ENCODE assay signal across 8 cellular contexts in genomic region chr4:88697588-88698329, GRCh38. TPM values are rescaled to one million over a fixed set of nuclear protein-coding genes. Genes with fewer than 3 reads are reported as not detected.
DNase-seq lines count a peak whose midpoint lies in the region; ATAC-seq and TF ChIP-seq lines count a peak whose summit lies in the region.

Gene NAP1L5, minus strand, starts transcription at chr4:88697829. Its CDS starts 75 bp downstream, at chr4:88697754.

- peak; percentile 75 for DNase-seq in RPMI7951 (ENCODE audit: low read depth)
- peak; percentile 69 for DNase-seq in activated naive CD4-positive, alpha-beta T cell treated with Interleukin-2 at 50 U/mL for 16 hours
- peak; percentile 65 for DNase-seq in globus pallidus (ENCODE audit: low spot score)
- peak; percentile 87 for DNase-seq in osteoblast (ENCODE audit: insufficient read length, low spot score, missing footprints)
- DNase-seq in thyroid gland, result peak; percentile 61 to 62

- H3K4me3 ChIP-seq in ACC112 (ENCODE audit: low read depth, low read length), result peak within 1 kb of the TSS; percentile 80
- H3K4me3 ChIP-seq in osteoblast (ENCODE audit: insufficient read depth, low read length), result peak within 1 kb of the TSS; percentile 85
- peak within 1 kb of the TSS; percentile 10 to 52 (median 16) for H3K4me3 ChIP-seq in thyroid gland (replicated peaks in 1 of 3)

- H2AFZ ChIP-seq in ACC112 (ENCODE audit: low read length, unreplicated experiment), result no peak within 1 kb of the TSS
- peak within 1 kb of the TSS; percentile 83 for H2AFZ ChIP-seq in osteoblast (ENCODE audit: low read length)

- H4K20me1 ChIP-seq in osteoblast (ENCODE audit: insufficient read depth, low read length), result no peaks in the 10 kb centered on the region

- H3K79me2 ChIP-seq in ACC112 (ENCODE audit: control insufficient read depth, insufficient read depth, low read length, unreplicated experiment) (no peaks in the 10 kb centered on the region), osteoblast (ENCODE audit: insufficient read depth, low read length) (peaks cover 8% of the 10 kb centered on the region)

- intact Hi-C loops in thyroid gland (cut with DNase I), result no loop called here

- 74 to 77% methylated on average over 35 to 40 of the region's 40 CpGs for WGBS in thyroid gland, 2 donors

- ATAC-seq in HG03439 (IDR thresholded peaks at IDR 0.05; ENCODE audit: unreplicated experiment), result peak; percentile 96

- H3K36me3 ChIP-seq in ACC112 (ENCODE audit: insufficient read depth, low read length) (no peaks in the 10 kb centered on the region), osteoblast (ENCODE audit: insufficient read depth, low read length) (no peaks in the 10 kb centered on the region), thyroid gland (no peaks in the 10 kb centered on the region)

- peak within 1 kb of the TSS; percentile 9; the same call in 1 of the 2 replicates for H3K27ac ChIP-seq in ACC112 (ENCODE audit: low read depth, low read length)
- peak within 1 kb of the TSS; percentile 87 for H3K27ac ChIP-seq in osteoblast (ENCODE audit: low read depth, low read length)
- peak within 1 kb of the TSS; percentile 69 to 71 (median 71) for H3K27ac ChIP-seq in thyroid gland

- no peaks in the 10 kb centered on the region for H3K27me3 ChIP-seq in ACC112 (ENCODE audit: insufficient read depth, low read length)
- no peaks in the 10 kb centered on the region for H3K27me3 ChIP-seq in osteoblast (ENCODE audit: insufficient read depth, low read length)
- H3K27me3 ChIP-seq in thyroid gland, result no peaks in the 10 kb centered on the region

- H3K4me1 ChIP-seq in ACC112 (ENCODE audit: control insufficient read depth, insufficient read depth, low read length, unreplicated experiment), result no peaks in the 10 kb centered on the region
- peaks cover 7% of the 10 kb centered on the region for H3K4me1 ChIP-seq in osteoblast (ENCODE audit: insufficient read depth, low read length)
- no peaks in the 10 kb centered on the region for H3K4me1 ChIP-seq in thyroid gland

- TF ChIP-seq POLR2A in GM19099 (IDR thresholded peaks at IDR 0.05; ENCODE audit: extremely low read depth, insufficient read length, low read depth), result peak; percentile 41
- TF ChIP-seq POLR2A in thyroid gland (IDR thresholded peaks at IDR 0.05), result peak in 1 of 2 donors; percentile 65

- H3K4me2 ChIP-seq in osteoblast (ENCODE audit: insufficient read depth, low read length), result peak within 1 kb of the TSS; percentile 79

- TF ChIP-seq CTCF in osteoblast (IDR thresholded peaks at IDR 0.05; ENCODE audit: extremely low read depth, low read depth, low read length) (no peak), thyroid gland (IDR thresholded peaks at IDR 0.05) (no peak)

- H3K9me3 ChIP-seq in osteoblast (ENCODE audit: low read depth, low read length) (no peaks in the 10 kb centered on the region), thyroid gland (no peaks in the 10 kb centered on the region)

RNA-seq across cellular contexts. Expression of gene NAP1L5, which starts in this region (rescaled TPM):
- 8.6 and 12.4 TPM in 2 replicates for total RNA-seq in RPMI7951 (2014; rRNA removed; shearing (Covaris generic))
- total RNA-seq in osteoblast (2.9 and 5.1 TPM in 2 replicates), thyroid gland (10 to 100 TPM; 14.1 to 16.3 (median 16.2) TPM)

Comparison
In these comparisons a context has a peak if more than half of its experiments do, and no peak if none do; other contexts are left out.
1. Peak in every context shown above with its lines: DNase-seq, ATAC-seq, H3K4me3 ChIP-seq and H3K27ac ChIP-seq.
2. H3K27ac ChIP-seq: peak in every context shown above with its lines; median percentile 87 in osteoblast; 71 in thyroid gland; 9 in ACC112.
3. H3K4me3 ChIP-seq: peak in every context shown above with its lines; median percentile 85 in osteoblast; 80 in ACC112; 16 in thyroid gland.